1 cellular context compared by ENCODE assay signal in the genomic region with DNA sequence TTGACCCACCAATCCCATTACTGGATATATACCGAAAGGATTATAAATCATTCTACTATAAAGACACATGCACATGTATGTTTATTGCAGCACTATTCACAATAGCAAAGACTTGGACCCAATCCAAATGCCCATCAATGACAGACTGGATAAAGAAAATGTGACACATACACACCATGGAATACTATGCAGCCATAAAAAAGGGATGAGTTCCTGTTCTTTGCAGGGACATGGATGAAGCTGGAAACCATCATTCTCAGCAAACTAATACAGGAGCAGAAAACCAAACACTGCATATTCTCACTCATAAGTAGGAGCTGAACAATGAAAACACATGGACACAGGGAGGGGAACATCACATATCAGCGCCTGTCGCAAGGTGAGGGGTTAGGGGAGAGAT. TPM values are rescaled to one million over a fixed set of nuclear protein-coding genes. Genes with fewer than 3 reads are reported as not detected.
"Had no signal": no experiment of that assay in that cellular context is flagged by ENCODE, and none has a peak within 500 bp of the region (broad histone marks: within the 10 kb centered on the region; RNA-seq: fewer than 3 reads in every experiment).

No MANE protein-coding gene starts in this region.

RNA-seq across cellular contexts. Expression of a gene that starts 18.2 kb away (rescaled TPM):
- total RNA-seq: vagina had no signal
